1 cellular context compared by ENCODE assay signal in genomic region chr3:183611326-183611725, GRCh38. TPM values are rescaled to one million over a fixed set of nuclear protein-coding genes. Genes with fewer than 3 reads are reported as not detected.
"Had no signal": no experiment of that assay in that cellular context is flagged by ENCODE, and none has a peak within 500 bp of the region (broad histone marks: within the 10 kb centered on the region; RNA-seq: fewer than 3 reads in every experiment).

No MANE protein-coding gene starts in this region.

RNA-seq across cellular contexts. Expression of gene KLHL6, which starts 55.8 kb away (rescaled TPM):
- polyA plus RNA-seq: cardiac muscle cell had no signal
